ENCODE assay signal across 17 cellular contexts in the genomic region with DNA sequence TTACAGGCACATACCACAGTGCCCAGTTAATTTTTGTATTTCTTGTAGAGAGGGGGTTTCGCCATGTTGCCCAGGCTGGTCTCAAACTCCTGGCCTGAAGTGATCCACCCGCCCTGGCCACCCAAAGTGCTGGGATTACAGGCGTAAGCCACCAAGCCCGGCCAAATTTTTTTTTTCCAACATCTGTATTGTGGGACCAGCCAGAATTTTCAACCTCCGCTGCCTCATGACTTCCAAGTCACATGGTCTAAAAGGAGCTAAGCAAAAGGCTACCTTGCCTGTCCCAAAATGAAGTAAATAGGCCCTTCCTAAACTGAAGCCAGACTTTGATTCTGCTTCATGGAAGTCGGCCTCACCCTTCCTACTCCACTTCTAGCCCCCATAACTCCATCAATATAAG.
"Had no signal": no experiment of that assay in that cellular context is flagged by ENCODE, and none has a peak within 500 bp of the region (broad histone marks: within the 10 kb centered on the region; RNA-seq: fewer than 3 reads in every experiment).

No MANE protein-coding gene starts in this region.

- H3K4me3 Mint-ChIP-seq: activated T-helper 1 cell treated with anti-CD3 and anti-CD28 coated beads, Interleukin-12 subunit alpha, Interleukin-12 subunit beta, Interleukin-2, Interleukin-4 antibody, amounts not matched to agents 30 ng/mL and 10 ng/mL and 1 ng/mL, durations not matched to agents 14 hours and 24 hours and 36 hours; dendritic cell treated with granulocyte-macrophage colony-stimulating factor and Interleukin-4, amounts not matched to agents 40 ng/mL and 50 ng/mL, for 4 days; immature natural killer cell; stimulated activated naive B cell treated with anti-CD40 and anti-IgM and Interleukin-4, amounts not matched to agents 10 μg/mL and 1 μg/mL and 100 μg/mL, for 72 hours; T-helper 2 cell treated with Interferon-gamma antibody and Interleukin-4, amounts not matched to agents 5 μg/mL and 100 μg/mL, for 36 hours had no signal

- H3K4me3 ChIP-seq: mucosa of descending colon, upper lobe of left lung had no signal

- H3K27ac Mint-ChIP-seq: stimulated activated naive B cell treated with anti-CD40 and anti-IgM and Interleukin-4, amounts not matched to agents 10 μg/mL and 1 μg/mL and 100 μg/mL, for 72 hours had no signal

- H3K27me3 ChIP-seq: brain microvascular endothelial cell, upper lobe of left lung had no signal

- H3K9me3 ChIP-seq: mucosa of descending colon, upper lobe of left lung had no signal

- H3K9me3 Mint-ChIP-seq: activated T-helper 1 cell treated with anti-CD3 and anti-CD28 coated beads, Interleukin-12 subunit alpha, Interleukin-12 subunit beta, Interleukin-2, Interleukin-4 antibody, amounts not matched to agents 30 ng/mL and 10 ng/mL and 1 ng/mL, durations not matched to agents 14 hours and 24 hours and 36 hours; dendritic cell treated with granulocyte-macrophage colony-stimulating factor and Interleukin-4, amounts not matched to agents 40 ng/mL and 50 ng/mL, for 4 days; effector memory CD8-positive, alpha-beta T cell; immature natural killer cell; stimulated activated naive B cell treated with anti-CD40 and anti-IgM and Interleukin-4, amounts not matched to agents 10 μg/mL and 1 μg/mL and 100 μg/mL, for 72 hours; T-helper 2 cell treated with Interferon-gamma antibody and Interleukin-4, amounts not matched to agents 5 μg/mL and 100 μg/mL, for 36 hours had no signal

- DNase-seq: activated CD4-positive, alpha-beta T cell treated with anti-CD3 and anti-CD28 coated beads, Interleukin-2, amount 50 U/mL, for 4 hours; activated naive CD4-positive, alpha-beta T cell; brain microvascular endothelial cell; cerebellar nuclear complex; effector memory CD8-positive, alpha-beta T cell; erythroblast; glutamatergic neuron; immature natural killer cell; left colon; mucosa of descending colon; stimulated activated naive B cell treated with anti-CD40 and anti-IgM and Interleukin-4, amounts not matched to agents 10 μg/mL and 1 μg/mL and 100 μg/mL, for 72 hours; upper lobe of left lung had no signal

- H3K27ac ChIP-seq: brain microvascular endothelial cell, parathyroid adenoma had no signal

- H3K27me3 Mint-ChIP-seq: dendritic cell treated with granulocyte-macrophage colony-stimulating factor and Interleukin-4, amounts not matched to agents 40 ng/mL and 50 ng/mL, for 4 days; effector memory CD8-positive, alpha-beta T cell; stimulated activated naive B cell treated with anti-CD40 and anti-IgM and Interleukin-4, amounts not matched to agents 10 μg/mL and 1 μg/mL and 100 μg/mL, for 72 hours had no signal

- ATAC-seq: activated CD4-positive, CD25-positive, alpha-beta regulatory T cell treated with anti-CD3 and anti-CD28 coated beads, Interleukin-2, amount 50 U/mL, for 24 hours; effector memory CD8-positive, alpha-beta T cell; left colon; mucosa of descending colon; stimulated activated naive B cell treated with anti-CD40 and anti-IgM and Interleukin-4, amounts not matched to agents 10 μg/mL and 1 μg/mL and 100 μg/mL, for 72 hours had no signal

- H3K9ac ChIP-seq: parathyroid adenoma had no signal
